ENCODE assay signal across 7 cellular contexts in the genomic region with DNA sequence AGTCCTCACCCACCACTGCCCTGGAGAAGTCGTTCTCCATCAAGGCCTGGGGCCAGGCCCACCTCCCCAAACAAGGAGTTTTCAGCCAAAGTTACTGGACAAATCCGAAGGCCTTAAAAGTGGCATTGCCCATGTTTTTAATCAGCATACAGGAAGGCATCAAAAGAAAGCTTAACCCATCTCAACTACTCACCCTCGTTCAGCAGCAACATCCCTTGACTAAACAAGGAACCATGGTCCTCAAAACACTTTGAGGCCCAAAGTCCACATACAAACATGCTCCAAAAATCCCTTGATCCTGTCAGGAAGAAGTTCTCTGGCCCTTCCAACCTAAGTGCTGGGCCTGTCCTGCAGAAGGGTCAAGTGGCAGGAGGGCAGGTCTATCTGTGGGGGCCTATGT. TPM values are rescaled to one million over a fixed set of nuclear protein-coding genes. Genes with fewer than 3 reads are reported as not detected.
DNase-seq lines count a peak whose midpoint lies in the region; ATAC-seq and TF ChIP-seq lines count a peak whose summit lies in the region.

No MANE protein-coding gene starts in this region.

- H3K36me3 Mint-ChIP-seq in activated CD8-positive, alpha-beta T cell treated with anti-CD3 and anti-CD28 coated beads for 36 hours (ENCODE audit: low read depth): peaks cover 32% of the 10 kb centered on the region
- H3K36me3 Mint-ChIP-seq in stimulated activated effector memory CD8-positive, alpha-beta T cell treated with anti-CD3 and anti-CD28 coated beads, Interleukin-12 subunit alpha, Interleukin-12 subunit beta, amount 100 ng/mL, for 72 hours: peaks cover 49% of the 10 kb centered on the region

- intact Hi-C loops in activated CD8-positive, alpha-beta T cell treated with anti-CD3 and anti-CD28 coated beads for 36 hours (cut with micrococcal nuclease): loop anchor here (5.0 kb wide), 1 partner anchor 114 kb away; a partner anchor contains a TSS

- peak overlapping the region; percentile 95 for H3K4me3 Mint-ChIP-seq in activated CD8-positive, alpha-beta T cell treated with anti-CD3 and anti-CD28 coated beads for 36 hours
- peak overlapping the region; percentile 95 for H3K4me3 Mint-ChIP-seq in stimulated activated effector memory CD8-positive, alpha-beta T cell treated with anti-CD3 and anti-CD28 coated beads, Interleukin-12 subunit alpha, Interleukin-12 subunit beta, amount 100 ng/mL, for 72 hours

- POLR2A ChIA-PET in activated CD8-positive, alpha-beta T cell treated with anti-CD3 and anti-CD28 coated beads for 36 hours (lab: Charles Lee): interaction anchor here (1.2 to 14.4 kb wide), 4 partner anchors 10 to 113 kb away, joined by 3 to 213 read pairs (median 12); a partner anchor contains a TSS

- H3K4me1 ChIP-seq in HAP-1 (peaks cover 32% of the 10 kb centered on the region), iPS-18a (ENCODE audit: control insufficient read depth, low read depth, low read length) (peaks cover 54% of the 10 kb centered on the region)

- H3K9me3 Mint-ChIP-seq in activated CD8-positive, alpha-beta T cell treated with anti-CD3 and anti-CD28 coated beads for 36 hours: no peaks in the 10 kb centered on the region
- no peaks in the 10 kb centered on the region for H3K9me3 Mint-ChIP-seq in stimulated activated effector memory CD8-positive, alpha-beta T cell treated with anti-CD3 and anti-CD28 coated beads, Interleukin-12 subunit alpha, Interleukin-12 subunit beta, amount 100 ng/mL, for 72 hours

- H3K27me3 Mint-ChIP-seq in activated CD8-positive, alpha-beta T cell treated with anti-CD3 and anti-CD28 coated beads for 36 hours: no peaks in the 10 kb centered on the region

- no peaks in the 10 kb centered on the region for H3K9me3 ChIP-seq in HAP-1
- no peaks in the 10 kb centered on the region for H3K9me3 ChIP-seq in iPS-18a (ENCODE audit: control insufficient read depth, low read depth, low read length)

- H3K36me3 ChIP-seq in HAP-1 (replicated peaks): peaks cover 15% of the 10 kb centered on the region
- H3K36me3 ChIP-seq in iPS-18a (ENCODE audit: control insufficient read depth, low read depth, low read length): peaks cover 1% of the 10 kb centered on the region

- H3K4me1 Mint-ChIP-seq in activated CD8-positive, alpha-beta T cell treated with anti-CD3 and anti-CD28 coated beads for 36 hours (ENCODE audit: low read depth): peaks cover 75% of the 10 kb centered on the region
- peaks cover 78% of the 10 kb centered on the region for H3K4me1 Mint-ChIP-seq in stimulated activated effector memory CD8-positive, alpha-beta T cell treated with anti-CD3 and anti-CD28 coated beads, Interleukin-12 subunit alpha, Interleukin-12 subunit beta, amount 100 ng/mL, for 72 hours

- no peaks in the 10 kb centered on the region for H3K27me3 ChIP-seq in HAP-1 (ENCODE audit: low read depth)
- no peaks in the 10 kb centered on the region for H3K27me3 ChIP-seq in iPS-18a (ENCODE audit: control insufficient read depth, insufficient read depth, low read length)

- H3K27ac ChIP-seq in iPS-18a (ENCODE audit: low read length): no peak overlapping the region

- H3K4me3 ChIP-seq in HAP-1: peak overlapping the region; percentile 95
- H3K4me3 ChIP-seq in iPS-18a (ENCODE audit: low read length): peak overlapping the region; percentile 89

- in situ Hi-C loops in HAP-1 (cut with MboI; ENCODE audit: low sequenced_read_pairs): loop anchor here (10.0 kb wide), 1 partner anchor 171 kb away; no protein-coding TSS in a partner anchor

- no peak for TF ChIP-seq CTCF in activated CD8-positive, alpha-beta T cell treated with anti-CD3 and anti-CD28 coated beads for 36 hours (IDR thresholded peaks at IDR 0.05)

- peak overlapping the region; percentile 86 for H3K9ac ChIP-seq in iPS-18a (ENCODE audit: low read length)

- H3K27ac Mint-ChIP-seq in activated CD8-positive, alpha-beta T cell treated with anti-CD3 and anti-CD28 coated beads for 36 hours: peak overlapping the region; percentile 94
- H3K27ac Mint-ChIP-seq in stimulated activated effector memory CD8-positive, alpha-beta T cell treated with anti-CD3 and anti-CD28 coated beads, Interleukin-12 subunit alpha, Interleukin-12 subunit beta, amount 100 ng/mL, for 72 hours: peak overlapping the region; percentile 95

- no peak for DNase-seq in HAP-1 (ENCODE audit: low spot score in 2 of 2)
- no peak for DNase-seq in activated CD8-positive, alpha-beta T cell treated with anti-CD3 and anti-CD28 coated beads for 36 hours
- DNase-seq in stimulated activated effector memory CD8-positive, alpha-beta T cell treated with anti-CD3 and anti-CD28 coated beads, Interleukin-12 subunit alpha, Interleukin-12 subunit beta, amount 100 ng/mL, for 72 hours (ENCODE audit: low spot score in 2 of 2): no peak
- no peak for DNase-seq in NCI-H2107 treated with DMSO at 0.1 percent for 48 hours (lab: John Stamatoyannopoulos, UW; ENCODE audit: unreplicated experiment)

- ATAC-seq in activated CD8-positive, alpha-beta T cell treated with anti-CD3 and anti-CD28 coated beads for 36 hours: no peak
- no peak for ATAC-seq in stimulated activated effector memory CD8-positive, alpha-beta T cell treated with anti-CD3 and anti-CD28 coated beads, Interleukin-12 subunit alpha, Interleukin-12 subunit beta, amount 100 ng/mL, for 72 hours
- no peak for ATAC-seq in HG02885 (IDR thresholded peaks at IDR 0.05; ENCODE audit: poor library complexity, unreplicated experiment)
- no peak for ATAC-seq in GM18502 (IDR thresholded peaks at IDR 0.05; ENCODE audit: poor library complexity, unreplicated experiment)

- CTCF ChIA-PET in activated CD8-positive, alpha-beta T cell treated with anti-CD3 and anti-CD28 coated beads for 36 hours (lab: Charles Lee): interaction anchor here (1.6 to 1.9 kb wide), 3 partner anchors 38 to 170 kb away, joined by 5 to 6 read pairs (median 6); no protein-coding TSS in a partner anchor

RNA-seq across cellular contexts. Expression of gene CAPZB, which starts 1.6 kb away (rescaled TPM):
- 100 to 1,000 TPM; 335 to 340 TPM for total RNA-seq in activated CD8-positive, alpha-beta T cell treated with anti-CD3 and anti-CD28 coated beads for 36 hours
